ENCODE assay signal across 11 cellular contexts in genomic region chr17:77456951-77457548, GRCh38.
DNase-seq lines count a peak whose midpoint lies in the region; ATAC-seq and TF ChIP-seq lines count a peak whose summit lies in the region.
"Had no signal": no experiment of that assay in that cellular context is flagged by ENCODE, and none has a peak within 500 bp of the region (broad histone marks: within the 10 kb centered on the region; RNA-seq: fewer than 3 reads in every experiment).

No MANE protein-coding gene starts in this region.

- H3K36me3 ChIP-seq in HAP-1 (replicated peaks) = no peaks in the 10 kb centered on the region
- H3K36me3 ChIP-seq: ascending aorta had no signal

- peak overlapping the region; percentile 99 to 100 for H3K27ac Mint-ChIP-seq in T-cell
- peak overlapping the region; percentile 52 for H3K27ac Mint-ChIP-seq in endothelial cell (ENCODE audit: unreplicated experiment)
- H3K27ac Mint-ChIP-seq in stimulated activated effector memory CD8-positive, alpha-beta T cell treated with anti-CD3 and anti-CD28 coated beads, Interleukin-12 subunit alpha, Interleukin-12 subunit beta, amount 100 ng/mL, for 72 hours = peak overlapping the region; percentile 98

- H3K4me3 Mint-ChIP-seq in T-cell (peak overlapping the region; percentile 97 to 98 (median 98)), endothelial cell (ENCODE audit: unreplicated experiment) (no peak overlapping the region)
- H3K4me3 Mint-ChIP-seq in stimulated activated effector memory CD8-positive, alpha-beta T cell treated with anti-CD3 and anti-CD28 coated beads, Interleukin-12 subunit alpha, Interleukin-12 subunit beta, amount 100 ng/mL, for 72 hours = peak overlapping the region; percentile 86

- H3K9me3 Mint-ChIP-seq in T-cell (no peaks in the 10 kb centered on the region), endothelial cell (ENCODE audit: unreplicated experiment) (no peaks in the 10 kb centered on the region)
- H3K9me3 Mint-ChIP-seq in stimulated activated effector memory CD8-positive, alpha-beta T cell treated with anti-CD3 and anti-CD28 coated beads, Interleukin-12 subunit alpha, Interleukin-12 subunit beta, amount 100 ng/mL, for 72 hours = no peaks in the 10 kb centered on the region

- H3K27me3 ChIP-seq in HAP-1 (ENCODE audit: low read depth) = no peaks in the 10 kb centered on the region
- H3K27me3 ChIP-seq: ascending aorta had no signal

- H3K9me3 ChIP-seq in HAP-1 = no peaks in the 10 kb centered on the region
- H3K9me3 ChIP-seq: ascending aorta had no signal

- H3K4me1 Mint-ChIP-seq in T-cell (peaks cover 51 to 83% (median 73%) of the 10 kb centered on the region in 3 donors), endothelial cell (ENCODE audit: unreplicated experiment) (peaks cover 75% of the 10 kb centered on the region)
- peaks cover 83% of the 10 kb centered on the region for H3K4me1 Mint-ChIP-seq in stimulated activated effector memory CD8-positive, alpha-beta T cell treated with anti-CD3 and anti-CD28 coated beads, Interleukin-12 subunit alpha, Interleukin-12 subunit beta, amount 100 ng/mL, for 72 hours

- H3K36me3 Mint-ChIP-seq in T-cell = peaks cover 25% of the 10 kb centered on the region
- H3K36me3 Mint-ChIP-seq in endothelial cell (ENCODE audit: low read depth, unreplicated experiment) = peaks cover 4% of the 10 kb centered on the region
- peaks cover 97% of the 10 kb centered on the region for H3K36me3 Mint-ChIP-seq in stimulated activated effector memory CD8-positive, alpha-beta T cell treated with anti-CD3 and anti-CD28 coated beads, Interleukin-12 subunit alpha, Interleukin-12 subunit beta, amount 100 ng/mL, for 72 hours

- peak overlapping the region; percentile 28 for H3K4me3 ChIP-seq in GM12875 (ENCODE audit: low read depth, low read length)
- no peak overlapping the region for H3K4me3 ChIP-seq in HAP-1
- H3K4me3 ChIP-seq: ascending aorta had no signal

- peak; percentile 46; the same call in 1 of the 2 replicates for TF ChIP-seq CTCF in GM12875 (IDR thresholded peaks at IDR 0.05; ENCODE audit: borderline replicate concordance, insufficient read depth, low read depth, low read length)
- no peak for TF ChIP-seq CTCF in endothelial cell (IDR thresholded peaks at IDR 0.05; ENCODE audit: unreplicated experiment)

- CTCF ChIA-PET in T-cell (lab: Charles Lee) = no interaction called here

- DNase-seq in T-cell (peak in 4 of 34 experiments; percentile 47 to 52 (median 52)), endothelial cell (ENCODE audit: low spot score) (no peak), HAP-1 (ENCODE audit: low spot score in 2 of 2) (no peak), mesenteric fat pad (ENCODE audit: low spot score) (no peak)
- peak in 1 of 2 donors; percentile 76 for DNase-seq in stimulated activated effector memory CD8-positive, alpha-beta T cell treated with anti-CD3 and anti-CD28 coated beads, Interleukin-12 subunit alpha, Interleukin-12 subunit beta, amount 100 ng/mL, for 72 hours (ENCODE audit: low spot score in 2 of 2)
- DNase-seq: foreskin fibroblast, GDM1, NCI-H446 had no signal

- POLR2A ChIA-PET in T-cell (lab: Charles Lee) = no interaction called here

- in situ Hi-C loops in HAP-1 (cut with MboI; ENCODE audit: low sequenced_read_pairs) = no loop called here

- no peaks in the 10 kb centered on the region for H3K27me3 Mint-ChIP-seq in T-cell
- H3K27me3 Mint-ChIP-seq in endothelial cell (ENCODE audit: unreplicated experiment) = peaks cover 26% of the 10 kb centered on the region

- peaks cover 10% of the 10 kb centered on the region for H3K4me1 ChIP-seq in HAP-1

- peak; percentile 11 to 17 (median 15) for ATAC-seq in T-cell (replicated peaks in 1 of 4)
- no peak for ATAC-seq in stimulated activated effector memory CD8-positive, alpha-beta T cell treated with anti-CD3 and anti-CD28 coated beads, Interleukin-12 subunit alpha, Interleukin-12 subunit beta, amount 100 ng/mL, for 72 hours
- no peak for ATAC-seq in GM21717 (IDR thresholded peaks at IDR 0.05; ENCODE audit: unreplicated experiment)

Comparison
In these comparisons a context has a peak if more than half of its experiments do, and no peak if none do; other contexts are left out.
1. ATAC-seq: peak in T-cell (4 of 4); none in stimulated activated effector memory CD8-positive, alpha-beta T cell treated with anti-CD3 and anti-CD28 coated beads, Interleukin-12 subunit alpha, Interleukin-12 subunit beta, amount 100 ng/mL, for 72 hours (single experiment) and GM21717 (single experiment).
2. Peak in every context shown above with its lines, with median percentiles within 50 percentile points of each other: H3K27ac Mint-ChIP-seq.